In genomic region chr12:89352242-89352491, GRCh38 we compare ENCODE assay signal across 8 cellular contexts. TPM values are rescaled to one million over a fixed set of nuclear protein-coding genes. Genes with fewer than 3 reads are reported as not detected.
A peak's percentile ranks its signal among the peaks of the same experiment; 100 is the strongest.
DNase-seq lines count a peak whose midpoint lies in the region; ATAC-seq and TF ChIP-seq lines count a peak whose summit lies in the region.

No MANE protein-coding gene starts in this region.

- H3K9me3 ChIP-seq in HEK293 (ENCODE audit: control insufficient read depth, insufficient read depth, low read depth, low read length) (no peaks in the 10 kb centered on the region), breast epithelium (no peaks in the 10 kb centered on the region), mucosa of stomach (ENCODE audit: control insufficient read depth, low read length) (no peaks in the 10 kb centered on the region)

- no peak for ATAC-seq in HG03460 (IDR thresholded peaks at IDR 0.05; ENCODE audit: unreplicated experiment)

- H3K4me3 ChIP-seq in AG04449 (ENCODE audit: low read depth, low read length) = peak overlapping the region; percentile 88
- H3K4me3 ChIP-seq in HEK293 (ENCODE audit: low read depth, low read length) = peak overlapping the region; percentile 67
- H3K4me3 ChIP-seq in breast epithelium = peak overlapping the region; percentile 85 to 93 (median 91)
- peak overlapping the region; percentile 84 for H3K4me3 ChIP-seq in mucosa of stomach (ENCODE audit: low read length)

- H3K27ac ChIP-seq in HEK293 (ENCODE audit: extremely low read depth, low read depth, low read length) (peak overlapping the region; percentile 95), breast epithelium (peak overlapping the region; percentile 98 to 99)

- DNase-seq in AG04449 (ENCODE audit: low read depth, low spot score) = no peak
- no peak for DNase-seq in breast epithelium (ENCODE audit: low spot score in 2 of 2)
- DNase-seq in NCI-H1694 treated with DMSO at 0.1 percent for 48 hours (lab: John Stamatoyannopoulos, UW) = no peak
- DNase-seq in SW 1271 (lab: John Stamatoyannopoulos, UW) = no peak
- no peak for DNase-seq in NK-92 (lab: John Stamatoyannopoulos, UW; ENCODE audit: unreplicated experiment)

- peaks cover 25% of the 10 kb centered on the region for H3K4me1 ChIP-seq in HEK293 (ENCODE audit: control insufficient read depth, insufficient read depth, low read length)
- H3K4me1 ChIP-seq in breast epithelium = peaks cover 0 to 10% of the 10 kb centered on the region in 2 donors
- peaks cover 25% of the 10 kb centered on the region for H3K4me1 ChIP-seq in mucosa of stomach (ENCODE audit: control insufficient read depth, insufficient read depth, low read length)

- CTCF ChIA-PET in AG04449 (lab: Yijun Ruan, JAX) (interaction anchor here (0.8 to 8.7 kb wide), 8 partner anchors 37 to 333 kb away, joined by 3 to 56 read pairs (median 4); partner anchors contain the start of gene GALNT4), HEK293 (lab: Yijun Ruan, JAX) (interaction anchor here (0.6 to 3.3 kb wide), 5 partner anchors 13 to 335 kb away, joined by 3 to 15 read pairs (median 3); no protein-coding TSS in a partner anchor)

- H3K9ac ChIP-seq in mucosa of stomach (ENCODE audit: low read length) = peak overlapping the region; percentile 87

- H3K36me3 ChIP-seq in HEK293 (ENCODE audit: control insufficient read depth in 2 of 2, insufficient read depth in 1 of 2, low read length in 2 of 2) = peaks cover 0 to 20% of the 10 kb centered on the region in 2 experiments; a peak in 2 of 3 replicates
- H3K36me3 ChIP-seq in breast epithelium = no peaks in the 10 kb centered on the region
- H3K36me3 ChIP-seq in mucosa of stomach (ENCODE audit: control insufficient read depth, insufficient read depth, low read length) = no peaks in the 10 kb centered on the region

- TF ChIP-seq POLR2A in breast epithelium (IDR thresholded peaks at IDR 0.05) = no peak

- H3K27me3 ChIP-seq in breast epithelium = no peaks in the 10 kb centered on the region
- no peaks in the 10 kb centered on the region for H3K27me3 ChIP-seq in mucosa of stomach (ENCODE audit: control insufficient read depth, insufficient read depth, low read length)

- intact Hi-C loops in breast epithelium (cut with DNase I; ENCODE audit: low total_unique reads) = loop anchor here (10.0 kb wide), 1 partner anchor 103 kb away; no protein-coding TSS in a partner anchor

- TF ChIP-seq CTCF in AG04449 (IDR thresholded peaks at IDR 0.05; ENCODE audit: insufficient read depth, low read length, missing control alignments) (no peak), HEK293 (tag by site-specific recombination; IDR thresholded peaks at IDR 0.05) (no peak), breast epithelium (IDR thresholded peaks at IDR 0.05) (no peak)

- POLR2A ChIA-PET in AG04449 (lab: Yijun Ruan, JAX) = interaction anchor here (0.6 to 3.2 kb wide), 17 partner anchors 18 to 328 kb away, joined by 3 to 27 read pairs (median 4); no protein-coding TSS in a partner anchor
- POLR2A ChIA-PET in HEK293 (lab: Yijun Ruan, JAX) = interaction anchor here (0.8 to 2.6 kb wide), 10 partner anchors 20 to 291 kb away, joined by 3 to 16 read pairs (median 4); partner anchors contain the start of gene GALNT4

TF ChIP-seq in HEK293, 187 proteins besides CTCF, POLR2A, EP300 and RAD21:
- TF ChIP-seq ZNF311 (tag by site-specific recombination; IDR thresholded peaks at IDR 0.05; ENCODE audit: borderline replicate concordance) (no peak), ZNF660 (tag by site-specific recombination; IDR thresholded peaks at IDR 0.05) (peak; percentile 4), ZSCAN30 (tag by site-specific recombination; IDR thresholded peaks at IDR 0.05) (no peak)

RNA-seq across cellular contexts. Expression of gene DUSP6, which starts 0.1 kb away (rescaled TPM):
- 10 to 100 TPM; 53.8 to 97.5 (median 88.8) TPM for total RNA-seq in breast epithelium
